ENCODE assay signal across 19 cellular contexts in genomic region chr1:239247299-239247698, GRCh38.
"Had no signal": no experiment of that assay in that cellular context is flagged by ENCODE, and none has a peak within 500 bp of the region (broad histone marks: within the 10 kb centered on the region; RNA-seq: fewer than 3 reads in every experiment).

No MANE protein-coding gene starts in this region.

- H3K9me3 ChIP-seq: esophagus muscularis mucosa, sigmoid colon, upper lobe of left lung had no signal

- H3K4me1 Mint-ChIP-seq: activated CD4-positive, alpha-beta T cell treated with anti-CD3 and anti-CD28 coated beads, Interleukin-2, amount 10 ng/mL, durations not matched to agents 24 days and 14 days; activated naive CD4-positive, alpha-beta T cell treated with anti-CD3 and anti-CD28 coated beads, Interleukin-2, amount 50 U/mL, for 24 hours; nephron had no signal

- H3K27ac Mint-ChIP-seq: activated CD4-positive, alpha-beta T cell treated with anti-CD3 and anti-CD28 coated beads, Interleukin-2, amount 10 ng/mL, durations not matched to agents 24 days and 14 days; activated naive CD4-positive, alpha-beta T cell treated with anti-CD3 and anti-CD28 coated beads, Interleukin-2, amount 50 U/mL, for 24 hours; activated T-helper 2 cell treated with anti-CD3 and anti-CD28 coated beads, Interferon-gamma antibody, Interleukin-2, Interleukin-4, amounts not matched to agents 10 μg/mL and 5 μg/mL and 100 μg/mL, durations not matched to agents 14 hours and 24 hours and 36 hours; nephron; WTC11 had no signal

- DNase-seq: activated CD4-positive, alpha-beta T cell treated with anti-CD3 and anti-CD28 coated beads, Interleukin-2, amount 10 ng/mL, durations not matched to agents 24 days and 14 days; activated CD8-positive, alpha-beta memory T cell treated with anti-CD3 and anti-CD28 coated beads for 24 hours; amygdala; brain microvascular endothelial cell; dorsolateral prefrontal cortex; kidney; left ventricle myocardium inferior; mesendoderm; sigmoid colon; stimulated activated CD4-positive, alpha-beta T cell treated with anti-CD3 and anti-CD28 coated beads, Interleukin-2, amount 100 ng/mL, for 48 hours; stimulated activated naive CD4-positive, alpha-beta T cell treated with Interleukin-2 at 50 U/mL for 16 hours; T-helper 1 cell; upper lobe of left lung had no signal

- H3K4me3 ChIP-seq: dorsolateral prefrontal cortex, esophagus muscularis mucosa, left ventricle myocardium inferior, sigmoid colon, upper lobe of left lung had no signal

- ATAC-seq: WTC11 had no signal

- H3K4me1 ChIP-seq: esophagus muscularis mucosa, left ventricle myocardium inferior, sigmoid colon, upper lobe of left lung had no signal

- H3K27me3 Mint-ChIP-seq: activated CD4-positive, alpha-beta T cell treated with anti-CD3 and anti-CD28 coated beads, Interleukin-2, amount 10 ng/mL, durations not matched to agents 24 days and 14 days had no signal

- H3K4me3 Mint-ChIP-seq: activated CD4-positive, alpha-beta T cell treated with anti-CD3 and anti-CD28 coated beads, Interleukin-2, amount 10 ng/mL, durations not matched to agents 24 days and 14 days; activated naive CD4-positive, alpha-beta T cell treated with anti-CD3 and anti-CD28 coated beads, Interleukin-2, amount 50 U/mL, for 24 hours; nephron; WTC11 had no signal

- H3K9me3 Mint-ChIP-seq: activated CD4-positive, alpha-beta T cell treated with anti-CD3 and anti-CD28 coated beads, Interleukin-2, amount 10 ng/mL, durations not matched to agents 24 days and 14 days; activated T-helper 2 cell treated with anti-CD3 and anti-CD28 coated beads, Interferon-gamma antibody, Interleukin-2, Interleukin-4, amounts not matched to agents 10 μg/mL and 5 μg/mL and 100 μg/mL, durations not matched to agents 14 hours and 24 hours and 36 hours; nephron had no signal

- H3K27ac ChIP-seq: brain microvascular endothelial cell, dorsolateral prefrontal cortex, esophagus muscularis mucosa, left ventricle myocardium inferior, sigmoid colon, upper lobe of left lung had no signal

- FAIRE-seq: frontal cortex, kidney had no signal

- H3K36me3 Mint-ChIP-seq: activated naive CD4-positive, alpha-beta T cell treated with anti-CD3 and anti-CD28 coated beads, Interleukin-2, amount 50 U/mL, for 24 hours; WTC11 had no signal
